1 cellular context compared by ENCODE assay signal in the genomic region with DNA sequence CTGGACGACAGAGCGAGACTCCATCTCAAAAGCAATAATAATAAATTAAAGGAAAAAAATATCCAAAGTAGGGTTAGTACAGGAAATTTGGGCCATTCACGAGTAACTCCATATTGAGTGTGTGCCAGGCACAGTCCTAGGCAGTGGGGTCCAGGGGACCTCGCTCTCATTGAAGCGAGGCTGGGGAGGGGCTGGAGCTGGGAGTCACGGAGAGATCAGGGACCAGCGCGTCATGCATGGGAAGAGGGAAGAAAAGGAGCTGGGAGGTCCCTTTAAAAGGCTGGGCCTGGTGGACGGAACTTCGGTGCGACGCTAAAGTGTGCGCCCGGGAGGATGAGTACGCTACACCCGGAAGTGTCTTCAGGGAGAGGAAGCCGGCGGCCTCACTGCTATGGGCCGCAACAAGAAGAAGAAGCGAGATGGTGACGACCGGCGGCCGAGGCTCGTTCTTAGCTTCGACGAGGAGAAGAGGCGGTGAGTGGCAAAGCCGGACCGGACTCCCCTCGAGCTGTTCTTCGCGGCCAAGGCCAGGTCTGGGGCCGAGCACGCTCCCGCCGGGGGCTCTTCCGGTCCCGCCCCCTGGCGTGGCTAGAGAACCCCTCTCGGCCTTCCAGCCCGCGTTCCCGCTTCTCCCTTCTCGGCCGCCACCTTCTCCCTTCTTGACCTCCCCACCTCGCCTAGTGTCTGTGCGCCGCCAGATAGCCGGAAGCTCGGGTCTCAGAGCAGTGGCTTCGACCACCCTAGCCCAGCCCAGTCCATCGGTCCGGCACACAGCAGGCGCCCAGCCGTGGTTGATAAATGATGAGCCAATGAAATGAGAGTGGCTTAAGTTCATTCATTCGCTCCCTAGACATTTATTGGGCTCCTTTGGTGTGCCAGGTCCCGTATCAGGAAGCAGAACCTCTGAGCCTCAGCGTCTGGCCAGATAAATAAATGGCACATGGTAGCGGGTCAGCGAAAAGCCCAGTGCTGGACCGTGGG.
TF ChIP-seq lines count a peak whose summit lies in the region.

A gene with protein sequence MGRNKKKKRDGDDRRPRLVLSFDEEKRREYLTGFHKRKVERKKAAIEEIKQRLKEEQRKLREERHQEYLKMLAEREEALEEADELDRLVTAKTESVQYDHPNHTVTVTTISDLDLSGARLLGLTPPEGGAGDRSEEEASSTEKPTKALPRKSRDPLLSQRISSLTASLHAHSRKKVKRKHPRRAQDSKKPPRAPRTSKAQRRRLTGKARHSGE (plus strand): TSS at position 342 of the 981 bp plus-strand sequence. CDS start 50 bp downstream, at position 392.

TF ChIP-seq in K562, 482 proteins besides CTCF, POLR2A, EP300 and RAD21 (continued from another document and continues in another):
- TF ChIP-seq, protein P1, sequence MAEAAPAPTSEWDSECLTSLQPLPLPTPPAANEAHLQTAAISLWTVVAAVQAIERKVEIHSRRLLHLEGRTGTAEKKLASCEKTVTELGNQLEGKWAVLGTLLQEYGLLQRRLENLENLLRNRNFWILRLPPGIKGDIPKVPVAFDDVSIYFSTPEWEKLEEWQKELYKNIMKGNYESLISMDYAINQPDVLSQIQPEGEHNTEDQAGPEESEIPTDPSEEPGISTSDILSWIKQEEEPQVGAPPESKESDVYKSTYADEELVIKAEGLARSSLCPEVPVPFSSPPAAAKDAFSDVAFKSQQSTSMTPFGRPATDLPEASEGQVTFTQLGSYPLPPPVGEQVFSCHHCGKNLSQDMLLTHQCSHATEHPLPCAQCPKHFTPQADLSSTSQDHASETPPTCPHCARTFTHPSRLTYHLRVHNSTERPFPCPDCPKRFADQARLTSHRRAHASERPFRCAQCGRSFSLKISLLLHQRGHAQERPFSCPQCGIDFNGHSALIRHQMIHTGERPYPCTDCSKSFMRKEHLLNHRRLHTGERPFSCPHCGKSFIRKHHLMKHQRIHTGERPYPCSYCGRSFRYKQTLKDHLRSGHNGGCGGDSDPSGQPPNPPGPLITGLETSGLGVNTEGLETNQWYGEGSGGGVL (CRISPR knock-in tag; IDR thresholded peaks at IDR 0.05) = no peak
- TF ChIP-seq, protein P2, sequence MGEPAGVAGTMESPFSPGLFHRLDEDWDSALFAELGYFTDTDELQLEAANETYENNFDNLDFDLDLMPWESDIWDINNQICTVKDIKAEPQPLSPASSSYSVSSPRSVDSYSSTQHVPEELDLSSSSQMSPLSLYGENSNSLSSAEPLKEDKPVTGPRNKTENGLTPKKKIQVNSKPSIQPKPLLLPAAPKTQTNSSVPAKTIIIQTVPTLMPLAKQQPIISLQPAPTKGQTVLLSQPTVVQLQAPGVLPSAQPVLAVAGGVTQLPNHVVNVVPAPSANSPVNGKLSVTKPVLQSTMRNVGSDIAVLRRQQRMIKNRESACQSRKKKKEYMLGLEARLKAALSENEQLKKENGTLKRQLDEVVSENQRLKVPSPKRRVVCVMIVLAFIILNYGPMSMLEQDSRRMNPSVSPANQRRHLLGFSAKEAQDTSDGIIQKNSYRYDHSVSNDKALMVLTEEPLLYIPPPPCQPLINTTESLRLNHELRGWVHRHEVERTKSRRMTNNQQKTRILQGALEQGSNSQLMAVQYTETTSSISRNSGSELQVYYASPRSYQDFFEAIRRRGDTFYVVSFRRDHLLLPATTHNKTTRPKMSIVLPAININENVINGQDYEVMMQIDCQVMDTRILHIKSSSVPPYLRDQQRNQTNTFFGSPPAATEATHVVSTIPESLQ (CRISPR knock-in tag; IDR thresholded peaks at IDR 0.05) = 0 out of 2 replicates have a peak, but pooled peaks have one; percentile 52
- TF ChIP-seq XRCC5 (IDR thresholded peaks at IDR 0.05; ENCODE audit: low read depth, low read length) = peak; percentile 91
- peak; percentile 56; the same call in 1 of the 2 replicates for TF ChIP-seq MBD2 (IDR thresholded peaks at IDR 0.05; ENCODE audit: borderline replicate concordance, low read depth)
- peak; percentile 62; the same call in 1 of the 2 replicates for TF ChIP-seq ZBTB7A (IDR thresholded peaks at IDR 0.05; ENCODE audit: borderline replicate concordance, control insufficient read depth, low read depth, low read length)
- TF ChIP-seq SIN3B (IDR thresholded peaks at IDR 0.05; ENCODE audit: low read depth) = peak; percentile 93
- TF ChIP-seq CREM (IDR thresholded peaks at IDR 0.05; ENCODE audit: low read depth) = peak; percentile 83
- TF ChIP-seq, protein P3, sequence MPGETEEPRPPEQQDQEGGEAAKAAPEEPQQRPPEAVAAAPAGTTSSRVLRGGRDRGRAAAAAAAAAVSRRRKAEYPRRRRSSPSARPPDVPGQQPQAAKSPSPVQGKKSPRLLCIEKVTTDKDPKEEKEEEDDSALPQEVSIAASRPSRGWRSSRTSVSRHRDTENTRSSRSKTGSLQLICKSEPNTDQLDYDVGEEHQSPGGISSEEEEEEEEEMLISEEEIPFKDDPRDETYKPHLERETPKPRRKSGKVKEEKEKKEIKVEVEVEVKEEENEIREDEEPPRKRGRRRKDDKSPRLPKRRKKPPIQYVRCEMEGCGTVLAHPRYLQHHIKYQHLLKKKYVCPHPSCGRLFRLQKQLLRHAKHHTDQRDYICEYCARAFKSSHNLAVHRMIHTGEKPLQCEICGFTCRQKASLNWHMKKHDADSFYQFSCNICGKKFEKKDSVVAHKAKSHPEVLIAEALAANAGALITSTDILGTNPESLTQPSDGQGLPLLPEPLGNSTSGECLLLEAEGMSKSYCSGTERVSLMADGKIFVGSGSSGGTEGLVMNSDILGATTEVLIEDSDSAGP (CRISPR knock-in tag; IDR thresholded peaks at IDR 0.05) = peak; percentile 99
- TF ChIP-seq ZNF766 (CRISPR knock-in tag; conservative IDR thresholded peaks at IDR 0.05) = 0 out of 2 replicates have a peak, but pooled peaks have one; percentile 20
- TF ChIP-seq ZNF197 (CRISPR knock-in tag; IDR thresholded peaks at IDR 0.05; ENCODE audit: low read depth) = no peak
- TF ChIP-seq, protein P4, sequence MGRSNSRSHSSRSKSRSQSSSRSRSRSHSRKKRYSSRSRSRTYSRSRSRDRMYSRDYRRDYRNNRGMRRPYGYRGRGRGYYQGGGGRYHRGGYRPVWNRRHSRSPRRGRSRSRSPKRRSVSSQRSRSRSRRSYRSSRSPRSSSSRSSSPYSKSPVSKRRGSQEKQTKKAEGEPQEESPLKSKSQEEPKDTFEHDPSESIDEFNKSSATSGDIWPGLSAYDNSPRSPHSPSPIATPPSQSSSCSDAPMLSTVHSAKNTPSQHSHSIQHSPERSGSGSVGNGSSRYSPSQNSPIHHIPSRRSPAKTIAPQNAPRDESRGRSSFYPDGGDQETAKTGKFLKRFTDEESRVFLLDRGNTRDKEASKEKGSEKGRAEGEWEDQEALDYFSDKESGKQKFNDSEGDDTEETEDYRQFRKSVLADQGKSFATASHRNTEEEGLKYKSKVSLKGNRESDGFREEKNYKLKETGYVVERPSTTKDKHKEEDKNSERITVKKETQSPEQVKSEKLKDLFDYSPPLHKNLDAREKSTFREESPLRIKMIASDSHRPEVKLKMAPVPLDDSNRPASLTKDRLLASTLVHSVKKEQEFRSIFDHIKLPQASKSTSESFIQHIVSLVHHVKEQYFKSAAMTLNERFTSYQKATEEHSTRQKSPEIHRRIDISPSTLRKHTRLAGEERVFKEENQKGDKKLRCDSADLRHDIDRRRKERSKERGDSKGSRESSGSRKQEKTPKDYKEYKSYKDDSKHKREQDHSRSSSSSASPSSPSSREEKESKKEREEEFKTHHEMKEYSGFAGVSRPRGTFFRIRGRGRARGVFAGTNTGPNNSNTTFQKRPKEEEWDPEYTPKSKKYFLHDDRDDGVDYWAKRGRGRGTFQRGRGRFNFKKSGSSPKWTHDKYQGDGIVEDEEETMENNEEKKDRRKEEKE (IDR thresholded peaks at IDR 0.05; ENCODE audit: borderline replicate concordance in 1 of 2, control insufficient read depth in 1 of 2, low read depth in 2 of 2, low read length in 1 of 2) = 0 out of 4 replicates have a peak, but pooled peaks of 1 of the 2 experiments have one; percentile 34
- TF ChIP-seq, protein P5, sequence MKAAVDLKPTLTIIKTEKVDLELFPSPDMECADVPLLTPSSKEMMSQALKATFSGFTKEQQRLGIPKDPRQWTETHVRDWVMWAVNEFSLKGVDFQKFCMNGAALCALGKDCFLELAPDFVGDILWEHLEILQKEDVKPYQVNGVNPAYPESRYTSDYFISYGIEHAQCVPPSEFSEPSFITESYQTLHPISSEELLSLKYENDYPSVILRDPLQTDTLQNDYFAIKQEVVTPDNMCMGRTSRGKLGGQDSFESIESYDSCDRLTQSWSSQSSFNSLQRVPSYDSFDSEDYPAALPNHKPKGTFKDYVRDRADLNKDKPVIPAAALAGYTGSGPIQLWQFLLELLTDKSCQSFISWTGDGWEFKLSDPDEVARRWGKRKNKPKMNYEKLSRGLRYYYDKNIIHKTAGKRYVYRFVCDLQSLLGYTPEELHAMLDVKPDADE (conservative IDR thresholded peaks at IDR 0.05; ENCODE audit: control insufficient read depth, low read depth, low read length) = peak; percentile 61; the same call in 1 of the 2 replicates
- TF ChIP-seq, protein P6, sequence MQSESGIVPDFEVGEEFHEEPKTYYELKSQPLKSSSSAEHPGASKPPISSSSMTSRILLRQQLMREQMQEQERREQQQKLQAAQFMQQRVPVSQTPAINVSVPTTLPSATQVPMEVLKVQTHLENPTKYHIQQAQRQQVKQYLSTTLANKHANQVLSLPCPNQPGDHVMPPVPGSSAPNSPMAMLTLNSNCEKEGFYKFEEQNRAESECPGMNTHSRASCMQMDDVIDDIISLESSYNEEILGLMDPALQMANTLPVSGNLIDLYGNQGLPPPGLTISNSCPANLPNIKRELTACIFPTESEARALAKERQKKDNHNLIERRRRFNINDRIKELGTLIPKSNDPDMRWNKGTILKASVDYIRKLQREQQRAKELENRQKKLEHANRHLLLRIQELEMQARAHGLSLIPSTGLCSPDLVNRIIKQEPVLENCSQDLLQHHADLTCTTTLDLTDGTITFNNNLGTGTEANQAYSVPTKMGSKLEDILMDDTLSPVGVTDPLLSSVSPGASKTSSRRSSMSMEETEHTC (IDR thresholded peaks at IDR 0.05) = no peak
- TF ChIP-seq SRSF7 (optimal IDR thresholded peaks at IDR 0.05; ENCODE audit: low read depth, low read length) = no peak
- peak; percentile 62; the same call in 1 of the 2 replicates for TF ChIP-seq ZBED1 (IDR thresholded peaks at IDR 0.05)
- no peak for TF ChIP-seq ZFP30 (CRISPR knock-in tag; IDR thresholded peaks at IDR 0.05; ENCODE audit: borderline replicate concordance)
- peak; percentile 42; the same call in 1 of the 2 replicates for TF ChIP-seq NFIC (IDR thresholded peaks at IDR 0.05)
- TF ChIP-seq, protein P7, sequence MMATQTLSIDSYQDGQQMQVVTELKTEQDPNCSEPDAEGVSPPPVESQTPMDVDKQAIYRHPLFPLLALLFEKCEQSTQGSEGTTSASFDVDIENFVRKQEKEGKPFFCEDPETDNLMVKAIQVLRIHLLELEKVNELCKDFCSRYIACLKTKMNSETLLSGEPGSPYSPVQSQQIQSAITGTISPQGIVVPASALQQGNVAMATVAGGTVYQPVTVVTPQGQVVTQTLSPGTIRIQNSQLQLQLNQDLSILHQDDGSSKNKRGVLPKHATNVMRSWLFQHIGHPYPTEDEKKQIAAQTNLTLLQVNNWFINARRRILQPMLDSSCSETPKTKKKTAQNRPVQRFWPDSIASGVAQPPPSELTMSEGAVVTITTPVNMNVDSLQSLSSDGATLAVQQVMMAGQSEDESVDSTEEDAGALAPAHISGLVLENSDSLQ (IDR thresholded peaks at IDR 0.05) = peak; percentile 57
- no peak for TF ChIP-seq RBM39 (optimal IDR thresholded peaks at IDR 0.05; ENCODE audit: low read depth, low read length)
- peak; percentile 100 for TF ChIP-seq SP1 (CRISPR knock-in tag; IDR thresholded peaks at IDR 0.05)
- TF ChIP-seq POLR2G (IDR thresholded peaks at IDR 0.05; ENCODE audit: low read depth, low read length) = peak; percentile 78
- no peak for TF ChIP-seq ZNF274 (IDR thresholded peaks at IDR 0.05; ENCODE audit: borderline replicate concordance, low read depth, low read length)
- TF ChIP-seq PHTF2 (CRISPR knock-in tag; IDR thresholded peaks at IDR 0.05) = no peak
- TF ChIP-seq NFIX (CRISPR knock-in tag; IDR thresholded peaks at IDR 0.05; ENCODE audit: low read depth) = no peak
- TF ChIP-seq NFXL1 (CRISPR knock-in tag; IDR thresholded peaks at IDR 0.05) = no peak
- peak; percentile 35; the same call in 1 of the 2 replicates for TF ChIP-seq SPI1 (IDR thresholded peaks at IDR 0.05; ENCODE audit: borderline replicate concordance, low read depth, low read length)
- TF ChIP-seq SLC30A9 (CRISPR knock-in tag; IDR thresholded peaks at IDR 0.05) = no peak
- TF ChIP-seq PTRF (tag; IDR thresholded peaks at IDR 0.05) = no peak
- TF ChIP-seq SP2 (IDR thresholded peaks at IDR 0.05; ENCODE audit: extremely low read depth, low read depth, low read length, poor library complexity, severe bottlenecking) = no peak
- peak; percentile 82 for TF ChIP-seq RBFOX2 (IDR thresholded peaks at IDR 0.05; ENCODE audit: low read depth, low read length)
- no peak for TF ChIP-seq ZC3H4 (CRISPR knock-in tag; IDR thresholded peaks at IDR 0.05; ENCODE audit: borderline replicate concordance)
- peak in 1 of 3 experiments; percentile 54 for TF ChIP-seq YY1 (IDR thresholded peaks at IDR 0.05; ENCODE audit: borderline replicate concordance in 1 of 3, control insufficient read depth in 1 of 3, extremely low read depth in 1 of 3, insufficient read depth in 3 of 3, insufficient read length in 1 of 3, insufficient replicate concordance in 2 of 3, low read depth in 1 of 3, low read length in 2 of 3)
- no peak for TF ChIP-seq MTF1 (CRISPR knock-in tag; IDR thresholded peaks at IDR 0.05; ENCODE audit: borderline replicate concordance)
- TF ChIP-seq ZNF354B (CRISPR knock-in tag; IDR thresholded peaks at IDR 0.05) = no peak
- TF ChIP-seq, protein P8, sequence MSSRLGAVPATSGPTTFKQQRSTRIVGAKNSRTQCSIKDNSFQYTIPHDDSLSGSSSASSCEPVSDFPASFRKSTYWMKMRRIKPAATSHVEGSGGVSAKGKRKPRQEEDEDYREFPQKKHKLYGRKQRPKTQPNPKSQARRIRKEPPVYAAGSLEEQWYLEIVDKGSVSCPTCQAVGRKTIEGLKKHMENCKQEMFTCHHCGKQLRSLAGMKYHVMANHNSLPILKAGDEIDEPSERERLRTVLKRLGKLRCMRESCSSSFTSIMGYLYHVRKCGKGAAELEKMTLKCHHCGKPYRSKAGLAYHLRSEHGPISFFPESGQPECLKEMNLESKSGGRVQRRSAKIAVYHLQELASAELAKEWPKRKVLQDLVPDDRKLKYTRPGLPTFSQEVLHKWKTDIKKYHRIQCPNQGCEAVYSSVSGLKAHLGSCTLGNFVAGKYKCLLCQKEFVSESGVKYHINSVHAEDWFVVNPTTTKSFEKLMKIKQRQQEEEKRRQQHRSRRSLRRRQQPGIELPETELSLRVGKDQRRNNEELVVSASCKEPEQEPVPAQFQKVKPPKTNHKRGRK (tag; IDR thresholded peaks at IDR 0.05) = no peak
- no peak for TF ChIP-seq FOS (IDR thresholded peaks at IDR 0.05; ENCODE audit: extremely low read depth, insufficient read length)
- no peak for TF ChIP-seq ARNT (IDR thresholded peaks at IDR 0.05)
- peak; percentile 89 for TF ChIP-seq SAP30 (IDR thresholded peaks at IDR 0.05; ENCODE audit: borderline replicate concordance, insufficient read depth, low read depth, low read length, poor library complexity, severe bottlenecking)
- no peak for TF ChIP-seq BRCA1 (IDR thresholded peaks at IDR 0.05)
- TF ChIP-seq BRCA1 (CRISPR knock-in tag; IDR thresholded peaks at IDR 0.05) = no peak
- peak; percentile 63 for TF ChIP-seq JUND (IDR thresholded peaks at IDR 0.05; ENCODE audit: borderline replicate concordance, low read depth, low read length)
- no peak; the same call in 2 of the 3 replicates for TF ChIP-seq JUND (tag; IDR thresholded peaks at IDR 0.05; ENCODE audit: borderline replicate concordance, low read depth, low read length)
